In genomic region chr6:139374357-139375238, GRCh38 we compare ENCODE assay signal across 1 cellular context.
TF ChIP-seq lines count a peak whose summit lies in the region.

Gene CITED2 (minus strand): TSS chr6:139374648. CDS start chr6:139373944, 704 bp downstream.

TF ChIP-seq in K562, 482 proteins besides CTCF, POLR2A, EP300 and RAD21 (continued from another document and continues in another):
- TF ChIP-seq, protein P1, sequence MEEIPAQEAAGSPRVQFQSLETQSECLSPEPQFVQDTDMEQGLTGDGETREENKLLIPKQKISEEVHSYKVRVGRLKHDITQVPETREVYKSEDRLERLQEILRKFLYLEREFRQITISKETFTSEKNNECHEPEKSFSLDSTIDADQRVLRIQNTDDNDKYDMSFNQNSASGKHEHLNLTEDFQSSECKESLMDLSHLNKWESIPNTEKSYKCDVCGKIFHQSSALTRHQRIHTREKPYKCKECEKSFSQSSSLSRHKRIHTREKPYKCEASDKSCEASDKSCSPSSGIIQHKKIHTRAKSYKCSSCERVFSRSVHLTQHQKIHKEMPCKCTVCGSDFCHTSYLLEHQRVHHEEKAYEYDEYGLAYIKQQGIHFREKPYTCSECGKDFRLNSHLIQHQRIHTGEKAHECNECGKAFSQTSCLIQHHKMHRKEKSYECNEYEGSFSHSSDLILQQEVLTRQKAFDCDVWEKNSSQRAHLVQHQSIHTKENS (CRISPR knock-in tag; IDR thresholded peaks at IDR 0.05): 0 out of 2 replicates have a peak, but pooled peaks have one; percentile 38
- no peak for TF ChIP-seq ZNF41 (CRISPR knock-in tag; conservative IDR thresholded peaks at IDR 0.05)
- no peak for TF ChIP-seq MEF2D (tag; conservative IDR thresholded peaks at IDR 0.05; ENCODE audit: low read depth)
- peak; percentile 88; the same call in 1 of the 2 replicates for TF ChIP-seq POLR2AphosphoS2 (IDR thresholded peaks at IDR 0.05; ENCODE audit: low read length)
- TF ChIP-seq PRDM10 (IDR thresholded peaks at IDR 0.05; ENCODE audit: partially characterized antibody): peak; percentile 78
- peak; percentile 82; the same call in 1 of the 2 replicates for TF ChIP-seq ZSCAN29 (IDR thresholded peaks at IDR 0.05)
- no peak for TF ChIP-seq SNRNP70 (optimal IDR thresholded peaks at IDR 0.05; ENCODE audit: low read depth, low read length)
- no peak for TF ChIP-seq BACH1 (tag; IDR thresholded peaks at IDR 0.05)
- TF ChIP-seq RNF2 (IDR thresholded peaks at IDR 0.05): peak; percentile 77
- TF ChIP-seq ZNF165 (CRISPR knock-in tag; IDR thresholded peaks at IDR 0.05; ENCODE audit: borderline replicate concordance): no peak; the same call in 1 of the 2 replicates
- no peak for TF ChIP-seq ZNF174 (CRISPR knock-in tag; IDR thresholded peaks at IDR 0.05)
- TF ChIP-seq SMAD3 (CRISPR knock-in tag; conservative IDR thresholded peaks at IDR 0.05): no peak
- TF ChIP-seq, protein P2, sequence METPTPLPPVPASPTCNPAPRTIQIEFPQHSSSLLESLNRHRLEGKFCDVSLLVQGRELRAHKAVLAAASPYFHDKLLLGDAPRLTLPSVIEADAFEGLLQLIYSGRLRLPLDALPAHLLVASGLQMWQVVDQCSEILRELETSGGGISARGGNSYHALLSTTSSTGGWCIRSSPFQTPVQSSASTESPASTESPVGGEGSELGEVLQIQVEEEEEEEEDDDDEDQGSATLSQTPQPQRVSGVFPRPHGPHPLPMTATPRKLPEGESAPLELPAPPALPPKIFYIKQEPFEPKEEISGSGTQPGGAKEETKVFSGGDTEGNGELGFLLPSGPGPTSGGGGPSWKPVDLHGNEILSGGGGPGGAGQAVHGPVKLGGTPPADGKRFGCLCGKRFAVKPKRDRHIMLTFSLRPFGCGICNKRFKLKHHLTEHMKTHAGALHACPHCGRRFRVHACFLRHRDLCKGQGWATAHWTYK (CRISPR knock-in tag; IDR thresholded peaks at IDR 0.05): no peak
- TF ChIP-seq DDX20 (tag; IDR thresholded peaks at IDR 0.05; ENCODE audit: low read depth): no peak
- TF ChIP-seq, protein P3, sequence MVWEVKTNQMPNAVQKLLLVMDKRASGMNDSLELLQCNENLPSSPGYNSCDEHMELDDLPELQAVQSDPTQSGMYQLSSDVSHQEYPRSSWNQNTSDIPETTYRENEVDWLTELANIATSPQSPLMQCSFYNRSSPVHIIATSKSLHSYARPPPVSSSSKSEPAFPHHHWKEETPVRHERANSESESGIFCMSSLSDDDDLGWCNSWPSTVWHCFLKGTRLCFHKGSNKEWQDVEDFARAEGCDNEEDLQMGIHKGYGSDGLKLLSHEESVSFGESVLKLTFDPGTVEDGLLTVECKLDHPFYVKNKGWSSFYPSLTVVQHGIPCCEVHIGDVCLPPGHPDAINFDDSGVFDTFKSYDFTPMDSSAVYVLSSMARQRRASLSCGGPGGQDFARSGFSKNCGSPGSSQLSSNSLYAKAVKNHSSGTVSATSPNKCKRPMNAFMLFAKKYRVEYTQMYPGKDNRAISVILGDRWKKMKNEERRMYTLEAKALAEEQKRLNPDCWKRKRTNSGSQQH (CRISPR knock-in tag; IDR thresholded peaks at IDR 0.05): no peak
- no peak for TF ChIP-seq E2F8 (IDR thresholded peaks at IDR 0.05; ENCODE audit: low read depth, partially characterized antibody)
- TF ChIP-seq TAF1 (IDR thresholded peaks at IDR 0.05; ENCODE audit: control insufficient read depth, extremely low read depth, insufficient read depth, low read length, severe bottlenecking): peak; percentile 99
- TF ChIP-seq, protein P4, sequence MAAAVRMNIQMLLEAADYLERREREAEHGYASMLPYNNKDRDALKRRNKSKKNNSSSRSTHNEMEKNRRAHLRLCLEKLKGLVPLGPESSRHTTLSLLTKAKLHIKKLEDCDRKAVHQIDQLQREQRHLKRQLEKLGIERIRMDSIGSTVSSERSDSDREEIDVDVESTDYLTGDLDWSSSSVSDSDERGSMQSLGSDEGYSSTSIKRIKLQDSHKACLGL (CRISPR knock-in tag; IDR thresholded peaks at IDR 0.05; ENCODE audit: borderline replicate concordance, poor library complexity, severe bottlenecking): no peak
- no peak for TF ChIP-seq ZFP1 (CRISPR knock-in tag; IDR thresholded peaks at IDR 0.05)
- TF ChIP-seq ZC3H4 (CRISPR knock-in tag; IDR thresholded peaks at IDR 0.05; ENCODE audit: borderline replicate concordance): 0 out of 2 replicates have a peak, but pooled peaks have one; percentile 17
- TF ChIP-seq TBL1XR1 (IDR thresholded peaks at IDR 0.05; ENCODE audit: low read length in 2 of 2): peak in 1 of 2 experiments; percentile 44; a peak in 2 of 4 replicates
- TF ChIP-seq CBX2 (IDR thresholded peaks at IDR 0.05; ENCODE audit: insufficient read depth, low read length, poor library complexity, severe bottlenecking): no peak
- 0 out of 2 replicates have a peak, but pooled peaks have one; percentile 41 for TF ChIP-seq ELF1 (tag; IDR thresholded peaks at IDR 0.05)
- TF ChIP-seq, protein P5, sequence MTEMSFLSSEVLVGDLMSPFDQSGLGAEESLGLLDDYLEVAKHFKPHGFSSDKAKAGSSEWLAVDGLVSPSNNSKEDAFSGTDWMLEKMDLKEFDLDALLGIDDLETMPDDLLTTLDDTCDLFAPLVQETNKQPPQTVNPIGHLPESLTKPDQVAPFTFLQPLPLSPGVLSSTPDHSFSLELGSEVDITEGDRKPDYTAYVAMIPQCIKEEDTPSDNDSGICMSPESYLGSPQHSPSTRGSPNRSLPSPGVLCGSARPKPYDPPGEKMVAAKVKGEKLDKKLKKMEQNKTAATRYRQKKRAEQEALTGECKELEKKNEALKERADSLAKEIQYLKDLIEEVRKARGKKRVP (CRISPR knock-in tag; IDR thresholded peaks at IDR 0.05): no peak; the same call in 1 of the 2 replicates
- TF ChIP-seq WHSC1 (IDR thresholded peaks at IDR 0.05; ENCODE audit: low read length): no peak
- TF ChIP-seq RBM14 (IDR thresholded peaks at IDR 0.05; ENCODE audit: borderline replicate concordance, insufficient read depth, low read depth, low read length): 0 out of 2 replicates have a peak, but pooled peaks have one; percentile 70
- TF ChIP-seq RCOR1 (IDR thresholded peaks at IDR 0.05; ENCODE audit: borderline replicate concordance in 1 of 2, low read depth in 2 of 2, low read length in 2 of 2): peak; percentile 5 to 11; a peak in 1 of 4 replicates
- TF ChIP-seq, protein P6, sequence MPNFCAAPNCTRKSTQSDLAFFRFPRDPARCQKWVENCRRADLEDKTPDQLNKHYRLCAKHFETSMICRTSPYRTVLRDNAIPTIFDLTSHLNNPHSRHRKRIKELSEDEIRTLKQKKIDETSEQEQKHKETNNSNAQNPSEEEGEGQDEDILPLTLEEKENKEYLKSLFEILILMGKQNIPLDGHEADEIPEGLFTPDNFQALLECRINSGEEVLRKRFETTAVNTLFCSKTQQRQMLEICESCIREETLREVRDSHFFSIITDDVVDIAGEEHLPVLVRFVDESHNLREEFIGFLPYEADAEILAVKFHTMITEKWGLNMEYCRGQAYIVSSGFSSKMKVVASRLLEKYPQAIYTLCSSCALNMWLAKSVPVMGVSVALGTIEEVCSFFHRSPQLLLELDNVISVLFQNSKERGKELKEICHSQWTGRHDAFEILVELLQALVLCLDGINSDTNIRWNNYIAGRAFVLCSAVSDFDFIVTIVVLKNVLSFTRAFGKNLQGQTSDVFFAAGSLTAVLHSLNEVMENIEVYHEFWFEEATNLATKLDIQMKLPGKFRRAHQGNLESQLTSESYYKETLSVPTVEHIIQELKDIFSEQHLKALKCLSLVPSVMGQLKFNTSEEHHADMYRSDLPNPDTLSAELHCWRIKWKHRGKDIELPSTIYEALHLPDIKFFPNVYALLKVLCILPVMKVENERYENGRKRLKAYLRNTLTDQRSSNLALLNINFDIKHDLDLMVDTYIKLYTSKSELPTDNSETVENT (CRISPR knock-in tag; IDR thresholded peaks at IDR 0.05): peak; percentile 59; the same call in 1 of the 2 replicates
- TF ChIP-seq TCFL5 (CRISPR knock-in tag; conservative IDR thresholded peaks at IDR 0.05): no peak
- no peak for TF ChIP-seq SLC30A9 (CRISPR knock-in tag; IDR thresholded peaks at IDR 0.05)
- no peak for TF ChIP-seq THRA (IDR thresholded peaks at IDR 0.05)
- no peak for TF ChIP-seq MCM7 (IDR thresholded peaks at IDR 0.05)
- peak; percentile 84 for TF ChIP-seq PCBP1 (IDR thresholded peaks at IDR 0.05; ENCODE audit: low read depth, low read length, poor library complexity, severe bottlenecking)
- TF ChIP-seq ZNF277 (CRISPR knock-in tag; IDR thresholded peaks at IDR 0.05; ENCODE audit: borderline replicate concordance): no peak
- peak; percentile 57 to 61; a peak in 1 of 4 replicates for TF ChIP-seq FOXK2 (conservative IDR thresholded peaks at IDR 0.05 in 1 of 2, IDR thresholded peaks at IDR 0.05 in 1 of 2; ENCODE audit: low read depth in 2 of 2)
- no peak for TF ChIP-seq NFIX (CRISPR knock-in tag; IDR thresholded peaks at IDR 0.05; ENCODE audit: low read depth)
- no peak for TF ChIP-seq DACH1 (IDR thresholded peaks at IDR 0.05; ENCODE audit: partially characterized antibody)
- TF ChIP-seq, protein P7, sequence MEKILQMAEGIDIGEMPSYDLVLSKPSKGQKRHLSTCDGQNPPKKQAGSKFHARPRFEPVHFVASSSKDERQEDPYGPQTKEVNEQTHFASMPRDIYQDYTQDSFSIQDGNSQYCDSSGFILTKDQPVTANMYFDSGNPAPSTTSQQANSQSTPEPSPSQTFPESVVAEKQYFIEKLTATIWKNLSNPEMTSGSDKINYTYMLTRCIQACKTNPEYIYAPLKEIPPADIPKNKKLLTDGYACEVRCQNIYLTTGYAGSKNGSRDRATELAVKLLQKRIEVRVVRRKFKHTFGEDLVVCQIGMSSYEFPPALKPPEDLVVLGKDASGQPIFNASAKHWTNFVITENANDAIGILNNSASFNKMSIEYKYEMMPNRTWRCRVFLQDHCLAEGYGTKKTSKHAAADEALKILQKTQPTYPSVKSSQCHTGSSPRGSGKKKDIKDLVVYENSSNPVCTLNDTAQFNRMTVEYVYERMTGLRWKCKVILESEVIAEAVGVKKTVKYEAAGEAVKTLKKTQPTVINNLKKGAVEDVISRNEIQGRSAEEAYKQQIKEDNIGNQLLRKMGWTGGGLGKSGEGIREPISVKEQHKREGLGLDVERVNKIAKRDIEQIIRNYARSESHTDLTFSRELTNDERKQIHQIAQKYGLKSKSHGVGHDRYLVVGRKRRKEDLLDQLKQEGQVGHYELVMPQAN (IDR thresholded peaks at IDR 0.05; ENCODE audit: borderline replicate concordance): 0 out of 2 replicates have a peak, but pooled peaks have one; percentile 40
- no peak for TF ChIP-seq ZNF586 (CRISPR knock-in tag; conservative IDR thresholded peaks at IDR 0.05)
- TF ChIP-seq ZNF197 (CRISPR knock-in tag; IDR thresholded peaks at IDR 0.05; ENCODE audit: low read depth): peak; percentile 76; the same call in 1 of the 2 replicates
- peak; percentile 78 for TF ChIP-seq RBBP5 (IDR thresholded peaks at IDR 0.05; ENCODE audit: borderline replicate concordance, insufficient read depth, low read length, poor library complexity, severe bottlenecking)
